In genomic region chr3:132145833-132146232, GRCh38 we compare ENCODE assay signal across 28 cellular contexts.
DNase-seq lines count a peak whose midpoint lies in the region; ATAC-seq and TF ChIP-seq lines count a peak whose summit lies in the region.
"Had no signal": no experiment of that assay in that cellular context is flagged by ENCODE, and none has a peak within 500 bp of the region (broad histone marks: within the 10 kb centered on the region; RNA-seq: fewer than 3 reads in every experiment).

No MANE protein-coding gene starts in this region.

- 40 to 76% methylated on average over 2 of the region's 2 CpGs for WGBS in sigmoid colon, 2 donors

- no peak overlapping the region for H3K9ac ChIP-seq in PC-3 (ENCODE audit: low read length)

- no peaks in the 10 kb centered on the region for H4K20me1 ChIP-seq in PC-3 (ENCODE audit: low read length)

- H3K9me3 ChIP-seq in PC-3 (ENCODE audit: low read length): no peaks in the 10 kb centered on the region
- no peaks in the 10 kb centered on the region for H3K9me3 ChIP-seq in sigmoid colon
- no peaks in the 10 kb centered on the region for H3K9me3 ChIP-seq in ascending aorta
- H3K9me3 ChIP-seq: adrenal gland, body of pancreas, esophagus squamous epithelium, left ventricle myocardium inferior, right lobe of liver, tibial artery, vagina had no signal

- CTCF ChIA-PET in PC-3 (lab: Charles Lee): no interaction called here

- POLR2A ChIA-PET in PC-3 (lab: Charles Lee; ENCODE audit: unreplicated experiment): no interaction called here

- TF ChIP-seq CTCF in PC-3 (conservative IDR thresholded peaks at IDR 0.05; ENCODE audit: low read depth, low read length) (no peak), sigmoid colon (IDR thresholded peaks at IDR 0.05) (no peak), ascending aorta (IDR thresholded peaks at IDR 0.05) (no peak)

- TF ChIP-seq POLR2A in sigmoid colon (IDR thresholded peaks at IDR 0.05): no peak

- H3K27me3 ChIP-seq in ACC112 (ENCODE audit: insufficient read depth, low read length): no peaks in the 10 kb centered on the region
- no peaks in the 10 kb centered on the region for H3K27me3 ChIP-seq in PC-3 (ENCODE audit: low read length)
- H3K27me3 ChIP-seq in sigmoid colon: no peaks in the 10 kb centered on the region
- H3K27me3 ChIP-seq in ascending aorta: no peaks in the 10 kb centered on the region
- H3K27me3 ChIP-seq: adrenal gland, body of pancreas, esophagus squamous epithelium, right lobe of liver, tibial artery, vagina had no signal

- intact Hi-C loops in PC-3 (cut with micrococcal nuclease) (no loop called here), sigmoid colon (cut with DNase I) (no loop called here), ascending aorta (cut with DNase I) (no loop called here)

- no peak for TF ChIP-seq EP300 in sigmoid colon (IDR thresholded peaks at IDR 0.05)

- H3F3A ChIP-seq in PC-3 (ENCODE audit: low read length, unreplicated experiment): no peaks in the 10 kb centered on the region

- ATAC-seq in PC-3: peak; percentile 42
- ATAC-seq: activated CD8-positive, alpha-beta T cell treated with anti-CD3 and anti-CD28 coated beads for 36 hours; body of pancreas; Panc1; right lobe of liver had no signal

- H3K4me2 ChIP-seq in PC-3 (ENCODE audit: low read length): no peak overlapping the region

- DNase-seq in EL: peak; percentile 8
- DNase-seq in PC-3: no peak
- peak; percentile 28 for DNase-seq in fibroblast of peridontal ligament (ENCODE audit: extremely low read depth)
- DNase-seq in sigmoid colon: no peak
- DNase-seq in stimulated activated CD4-positive, alpha-beta T cell treated with anti-CD3 and anti-CD28 coated beads, Interleukin-4, amount 100 ng/mL, for 1 hour: no peak
- DNase-seq in activated CD4-positive, alpha-beta T cell treated with anti-CD3 and anti-CD28 coated beads, Interleukin-2, amount 50 U/mL, for 48 hours: no peak
- DNase-seq in ascending aorta (ENCODE audit: low spot score in 2 of 2): no peak
- DNase-seq: activated CD8-positive, alpha-beta memory T cell treated with anti-CD3 and anti-CD28 coated beads, Interleukin-2, amount 50 U/mL, for 48 hours; activated CD8-positive, alpha-beta T cell treated with anti-CD3 and anti-CD28 coated beads for 36 hours; activated naive CD4-positive, alpha-beta T cell treated with Interleukin-2 at 50 U/mL for 16 hours; adrenal gland; body of pancreas; C1 segment of cervical spinal cord; dermis blood vessel endothelial cell; esophagus squamous epithelium; KG1; left ventricle myocardium inferior; NCI-H1417; NCI-H2029; NCI-H526 treated with DMSO at 0.1 percent for 48 hours; right lobe of liver; SHP77 treated with DMSO at 0.1 percent for 48 hours; stimulated activated CD4-positive, alpha-beta T cell treated with anti-CD3 and anti-CD28 coated beads, Interleukin-12 subunit alpha, Interleukin-12 subunit beta, amount 100 ng/mL, for 4 hours; stimulated activated CD4-positive, alpha-beta T cell treated with anti-CD3 and anti-CD28 coated beads, Interleukin-4, amount 100 ng/mL, for 24 hours; tibial artery had no signal

- H3K36me3 ChIP-seq in ACC112 (ENCODE audit: insufficient read depth, low read length) (no peaks in the 10 kb centered on the region), PC-3 (ENCODE audit: low read depth, low read length) (no peaks in the 10 kb centered on the region), sigmoid colon (no peaks in the 10 kb centered on the region), ascending aorta (no peaks in the 10 kb centered on the region)
- H3K36me3 ChIP-seq: adrenal gland, esophagus squamous epithelium, left ventricle myocardium inferior, right lobe of liver, tibial artery, vagina had no signal

- H3K79me2 ChIP-seq in ACC112 (ENCODE audit: control insufficient read depth, insufficient read depth, low read length, unreplicated experiment) (no peaks in the 10 kb centered on the region), PC-3 (ENCODE audit: low read length) (no peaks in the 10 kb centered on the region)

- H3K4me3 ChIP-seq in ACC112 (ENCODE audit: low read depth, low read length) (no peak overlapping the region), PC-3 (ENCODE audit: low read length) (no peak overlapping the region), sigmoid colon (no peak overlapping the region), ascending aorta (no peak overlapping the region)
- H3K4me3 ChIP-seq: adrenal gland, body of pancreas, esophagus squamous epithelium, left ventricle myocardium inferior, right lobe of liver, tibial artery, vagina had no signal

- H2AFZ ChIP-seq in ACC112 (ENCODE audit: low read length, unreplicated experiment) (peak overlapping the region; percentile 62), PC-3 (ENCODE audit: low read length) (no peak overlapping the region)

- H3K27ac ChIP-seq in ACC112 (ENCODE audit: low read depth, low read length): no peak overlapping the region
- no peak overlapping the region for H3K27ac ChIP-seq in PC-3 (ENCODE audit: low read length)
- no peak overlapping the region for H3K27ac ChIP-seq in sigmoid colon
- H3K27ac ChIP-seq in ascending aorta: no peak overlapping the region
- H3K27ac ChIP-seq: adrenal gland, body of pancreas, esophagus squamous epithelium, left ventricle myocardium inferior, right lobe of liver, tibial artery, vagina had no signal

- peaks cover 7% of the 10 kb centered on the region for H3K4me1 ChIP-seq in ACC112 (ENCODE audit: control insufficient read depth, insufficient read depth, low read length, unreplicated experiment)
- no peaks in the 10 kb centered on the region for H3K4me1 ChIP-seq in PC-3 (ENCODE audit: insufficient read depth, low read length)
- H3K4me1 ChIP-seq in sigmoid colon: no peaks in the 10 kb centered on the region
- no peaks in the 10 kb centered on the region for H3K4me1 ChIP-seq in ascending aorta
- H3K4me1 ChIP-seq: adrenal gland, body of pancreas, esophagus squamous epithelium, left ventricle myocardium inferior, right lobe of liver, tibial artery, vagina had no signal

- BruUV-seq in PC-3 (replicated peaks; lab: Mats Ljungman, UMichigan): no TSS peak

- H3K9me2 ChIP-seq in PC-3 (replicated peaks; ENCODE audit: low read length): no peaks in the 10 kb centered on the region

Comparison
In these comparisons a context has a peak if more than half of its experiments do, and no peak if none do; other contexts are left out.
1. DNase-seq: peak in EL (single experiment) and fibroblast of peridontal ligament (single experiment); none in PC-3 (single experiment), sigmoid colon (single experiment), stimulated activated CD4-positive, alpha-beta T cell treated with anti-CD3 and anti-CD28 coated beads, Interleukin-4, amount 100 ng/mL, for 1 hour (single experiment), activated CD4-positive, alpha-beta T cell treated with anti-CD3 and anti-CD28 coated beads, Interleukin-2, amount 50 U/mL, for 48 hours (0 of 2) and ascending aorta (0 of 2).